ENCODE assay signal across 13 cellular contexts in genomic region chr6:81950877-81951276, GRCh38.
DNase-seq lines count a peak whose midpoint lies in the region; ATAC-seq, FAIRE-seq and TF ChIP-seq lines count a peak whose summit lies in the region.
"Had no signal": no experiment of that assay in that cellular context is flagged by ENCODE, and none has a peak within 500 bp of the region (broad histone marks: within the 10 kb centered on the region; RNA-seq: fewer than 3 reads in every experiment).

No MANE protein-coding gene starts in this region.

- POLR2A ChIA-PET in endothelial cell of umbilical vein (lab: Charles Lee), result no interaction called here

- H2AFZ ChIP-seq in endothelial cell of umbilical vein (ENCODE audit: low read depth, low read length), result no peak overlapping the region
- H2AFZ ChIP-seq: hepatocyte had no signal

- peaks cover 11% of the 10 kb centered on the region for H3K4me1 ChIP-seq in endothelial cell of umbilical vein (ENCODE audit: control insufficient read depth, extremely low read depth, insufficient read depth, low read length)
- H3K4me1 ChIP-seq: BE2C had no signal

- ATAC-seq in GM19452 (IDR thresholded peaks at IDR 0.05; ENCODE audit: unreplicated experiment) (peak; percentile 79), GM21360 (IDR thresholded peaks at IDR 0.05; ENCODE audit: unreplicated experiment) (no peak)
- ATAC-seq: Panc1 had no signal

- FAIRE-seq in endothelial cell of umbilical vein (lab: Jason Lieb, UNC), result peak; percentile 79

- TF ChIP-seq POLR2A in endothelial cell of umbilical vein (IDR thresholded peaks at IDR 0.05; ENCODE audit: low read depth, low read length), result no peak

- H3K27me3 ChIP-seq in endothelial cell of umbilical vein (ENCODE audit: control insufficient read depth in 2 of 2, insufficient read depth in 2 of 2, low read length in 2 of 2), result no peaks in the 10 kb centered on the region
- H3K27me3 ChIP-seq: BE2C, hepatocyte had no signal

- CTCF ChIA-PET in endothelial cell of umbilical vein (lab: Charles Lee), result interaction anchor here (1.4 to 1.5 kb wide), 3 partner anchors 11 to 197 kb away, joined by 3 to 7 read pairs (median 4); no protein-coding TSS in a partner anchor

- no peak overlapping the region for H3K9ac ChIP-seq in endothelial cell of umbilical vein (replicated peaks; ENCODE audit: extremely low read depth, insufficient read depth, low read length)

- dilution Hi-C loops in endothelial cell of umbilical vein (cut with MboI; ENCODE audit: extremely low pct_ligation_motif_present, low sequenced_read_pairs), result no loop called here

- no peaks in the 10 kb centered on the region for H3K36me3 ChIP-seq in endothelial cell of umbilical vein (ENCODE audit: control insufficient read depth in 2 of 2, extremely low read depth in 1 of 2, insufficient read depth in 2 of 2, low read length in 2 of 2)
- H3K36me3 ChIP-seq: BE2C had no signal

- TF ChIP-seq CTCF in endothelial cell of umbilical vein (IDR thresholded peaks at IDR 0.05; ENCODE audit: extremely low read depth in 1 of 2, insufficient read depth in 1 of 2, low read depth in 1 of 2, low read length in 2 of 2), result no peak

- H3K9me3 ChIP-seq in endothelial cell of umbilical vein (replicated peaks; ENCODE audit: control insufficient read depth, insufficient read depth, low read length), result no peaks in the 10 kb centered on the region
- H3K9me3 ChIP-seq: BE2C had no signal

- DNase-seq in AG20443 (ENCODE audit: low spot score) (peak; percentile 12), HS-5 (ENCODE audit: low read depth) (peak; percentile 77), endothelial cell of umbilical vein (ENCODE audit: low read depth, low spot score) (peak; percentile 63), NCI-H446 treated with DMSO at 0.1 percent for 48 hours (lab: John Stamatoyannopoulos, UW) (no peak), cerebellar nuclear complex (lab: John Stamatoyannopoulos, UW) (no peak), DMS153 treated with DMSO at 0.1 percent for 48 hours (lab: John Stamatoyannopoulos, UW; ENCODE audit: unreplicated experiment) (no peak)
- DNase-seq: activated CD4-positive, alpha-beta memory T cell treated with anti-CD3 and anti-CD28 coated beads, Interleukin-2, amount 10 ng/mL, durations not matched to agents 7 days and 5 days; BE2C; NCI-H1092 had no signal

- H3K4me3 ChIP-seq in endothelial cell of umbilical vein (replicated peaks in 1 of 3; ENCODE audit: insufficient read depth in 1 of 3, low read depth in 1 of 3, low read length in 3 of 3), result no peak overlapping the region
- H3K4me3 ChIP-seq: hepatocyte had no signal

- intact Hi-C loops in endothelial cell of umbilical vein (cut with micrococcal nuclease), result no loop called here

- H4K20me1 ChIP-seq in endothelial cell of umbilical vein (replicated peaks; ENCODE audit: control insufficient read depth, extremely low read depth, insufficient read depth, low read length), result no peaks in the 10 kb centered on the region

- H3K27ac ChIP-seq in endothelial cell of umbilical vein (ENCODE audit: insufficient read depth, low read depth, low read length), result peak overlapping the region; percentile 19
- H3K27ac ChIP-seq: hepatocyte had no signal

- H3K9me1 ChIP-seq in endothelial cell of umbilical vein (replicated peaks; ENCODE audit: control insufficient read depth, extremely low read depth, insufficient read depth, low read length), result no peaks in the 10 kb centered on the region

- no peaks in the 10 kb centered on the region for H3K79me2 ChIP-seq in endothelial cell of umbilical vein (ENCODE audit: control insufficient read depth, insufficient read depth, low read length)
- H3K79me2 ChIP-seq: hepatocyte had no signal

- peak overlapping the region; percentile 19 for H3K4me2 ChIP-seq in endothelial cell of umbilical vein (ENCODE audit: insufficient read depth, low read length)
- H3K4me2 ChIP-seq: hepatocyte had no signal

- no TSS peak for BruUV-seq in endothelial cell of umbilical vein (replicated peaks; lab: Mats Ljungman, UMichigan)

TF ChIP-seq in endothelial cell of umbilical vein, 7 proteins besides CTCF, POLR2A, EP300 and RAD21:
- TF ChIP-seq MYC (IDR thresholded peaks at IDR 0.05; ENCODE audit: low read depth, low read length), result no peak
- TF ChIP-seq GATA2 (IDR thresholded peaks at IDR 0.05; ENCODE audit: insufficient read depth, insufficient read length, low read depth, low read length), result peak; percentile 83
- peak; percentile 44 for TF ChIP-seq JUN (IDR thresholded peaks at IDR 0.05; ENCODE audit: borderline replicate concordance, insufficient read depth, insufficient read length, low read depth)
- TF ChIP-seq FOS (IDR thresholded peaks at IDR 0.05; ENCODE audit: borderline replicate concordance, insufficient read depth, low read length), result peak; percentile 86
- TF ChIP-seq EZH2 (IDR thresholded peaks at IDR 0.05; ENCODE audit: borderline replicate concordance, low read depth, low read length, severe bottlenecking), result no peak

Comparison
In these comparisons a context has a peak if more than half of its experiments do, and no peak if none do; other contexts are left out.
1. DNase-seq: peak in AG20443 (single experiment), HS-5 (single experiment) and endothelial cell of umbilical vein (single experiment); none in NCI-H446 treated with DMSO at 0.1 percent for 48 hours (single experiment), cerebellar nuclear complex (0 of 2) and DMS153 treated with DMSO at 0.1 percent for 48 hours (single experiment).